ENCODE assay signal across 1 cellular context in genomic region chr16:79146-80054, GRCh38.
A peak's percentile ranks its signal among the peaks of the same experiment; 100 is the strongest.
TF ChIP-seq lines count a peak whose summit lies in the region.

No MANE protein-coding gene starts in this region.

TF ChIP-seq in endothelial cell of umbilical vein, 7 proteins besides CTCF, POLR2A, EP300 and RAD21:
- TF ChIP-seq FOS (IDR thresholded peaks at IDR 0.05; ENCODE audit: borderline replicate concordance, insufficient read depth, low read length) = peak; percentile 11
- TF ChIP-seq GATA2 (IDR thresholded peaks at IDR 0.05; ENCODE audit: insufficient read depth, insufficient read length, low read depth, low read length) = no peak
- TF ChIP-seq POLR2AphosphoS5 (IDR thresholded peaks at IDR 0.05; ENCODE audit: insufficient read depth, low read depth, low read length) = peak; percentile 31
